Comparison of ENCODE assay signal across 9 cellular contexts in genomic region chr3:49119036-49119435, GRCh38. TPM values are rescaled to one million over a fixed set of nuclear protein-coding genes. Genes with fewer than 3 reads are reported as not detected.
A peak's percentile ranks its signal among the peaks of the same experiment; 100 is the strongest.
DNase-seq lines count a peak whose midpoint lies in the region; ATAC-seq and TF ChIP-seq lines count a peak whose summit lies in the region.
"Had no signal": no experiment of that assay in that cellular context is flagged by ENCODE, and none has a peak within 500 bp of the region (broad histone marks: within the 10 kb centered on the region; RNA-seq: fewer than 3 reads in every experiment).

No MANE protein-coding gene starts in this region.

- peaks cover 12% of the 10 kb centered on the region for H3F3A ChIP-seq in MM.1S (ENCODE audit: insufficient read depth, low read length)

- H3K79me2 ChIP-seq in MM.1S (ENCODE audit: low read length) = peaks cover 24% of the 10 kb centered on the region

- no peak overlapping the region for H3K9ac ChIP-seq in MM.1S (ENCODE audit: low read length)
- peak overlapping the region; percentile 99 to 100 for H3K9ac ChIP-seq in colonic mucosa (ENCODE audit: low read depth in 2 of 2, low read length in 2 of 2)

- H3K4me3 Mint-ChIP-seq in CD8-positive, alpha-beta T cell = peak overlapping the region; percentile 35
- peak overlapping the region; percentile 90 for H3K4me3 Mint-ChIP-seq in neural crest cell

- H3K27me3 ChIP-seq in CD8-positive, alpha-beta T cell (ENCODE audit: insufficient read depth, low read length) = no peaks in the 10 kb centered on the region
- H3K27me3 ChIP-seq in MM.1S (replicated peaks; ENCODE audit: insufficient read depth, low read length) (no peaks in the 10 kb centered on the region), colonic mucosa (no peaks in the 10 kb centered on the region)

- POLR2A ChIA-PET in CD8-positive, alpha-beta T cell (lab: Charles Lee) = interaction anchor here (0.5 to 5.2 kb wide), 3 partner anchors 14 to 306 kb away, joined by 3 to 45 read pairs (median 44); partner anchors contain the start of genes QARS1 and QRICH1

- H3K9me3 ChIP-seq in CD8-positive, alpha-beta T cell (ENCODE audit: low read length) = no peaks in the 10 kb centered on the region
- H3K9me3 ChIP-seq in MM.1S (replicated peaks; ENCODE audit: insufficient read depth, low read length) (no peaks in the 10 kb centered on the region), colonic mucosa (no peaks in the 10 kb centered on the region)

- CTCF ChIA-PET in CD8-positive, alpha-beta T cell (lab: Charles Lee) = interaction anchor here (0.7 to 1.4 kb wide), 2 partner anchors 25 to 105 kb away, joined by 3 to 5 read pairs; partner anchors contain the start of gene QRICH1

- intact Hi-C loops in CD8-positive, alpha-beta T cell (cut with DNase I, micrococcal nuclease) = no loop called here
- intact Hi-C loops in colonic mucosa (cut with DNase I) = no loop called here

- H3K9me3 Mint-ChIP-seq in CD8-positive, alpha-beta T cell = no peaks in the 10 kb centered on the region
- no peaks in the 10 kb centered on the region for H3K9me3 Mint-ChIP-seq in neural crest cell

- H3K36me3 ChIP-seq in CD8-positive, alpha-beta T cell (ENCODE audit: insufficient read depth, low read length) = peaks cover 47% of the 10 kb centered on the region
- H3K36me3 ChIP-seq in MM.1S (replicated peaks; ENCODE audit: insufficient read depth, low read length) (0 out of 2 replicates have a peak, but pooled peaks cover 3% of the 10 kb centered on the region), colonic mucosa (peaks cover 38% of the 10 kb centered on the region)

- no peaks in the 10 kb centered on the region for H3K9me2 ChIP-seq in MM.1S (replicated peaks; ENCODE audit: insufficient read depth, low read length)

- TF ChIP-seq CTCF in CD8-positive, alpha-beta T cell (IDR thresholded peaks at IDR 0.05) = no peak
- TF ChIP-seq CTCF in MM.1S (IDR thresholded peaks at IDR 0.05; ENCODE audit: low read length) = no peak
- TF ChIP-seq CTCF in colonic mucosa (IDR thresholded peaks at IDR 0.05) = no peak
- no peak for TF ChIP-seq CTCF in neural crest cell (conservative IDR thresholded peaks at IDR 0.05)

- no peaks in the 10 kb centered on the region for H4K20me1 ChIP-seq in MM.1S (ENCODE audit: insufficient read depth, low read length)

- ATAC-seq in CD8-positive, alpha-beta T cell = no peak
- ATAC-seq in GM18868 (IDR thresholded peaks at IDR 0.05; ENCODE audit: unreplicated experiment) = no peak

- no peak overlapping the region for H3K4me3 ChIP-seq in CD8-positive, alpha-beta T cell (ENCODE audit: low read depth, low read length)
- H3K4me3 ChIP-seq in MM.1S (ENCODE audit: low read length) = no peak overlapping the region
- no peak overlapping the region for H3K4me3 ChIP-seq in colonic mucosa

- H3K4me2 ChIP-seq in MM.1S (ENCODE audit: low read depth, low read length) = peak overlapping the region; percentile 99; the same call in 1 of the 2 replicates

- H3K27me3 Mint-ChIP-seq in CD8-positive, alpha-beta T cell (ENCODE audit: low read depth) = no peaks in the 10 kb centered on the region
- H3K27me3 Mint-ChIP-seq in neural crest cell (ENCODE audit: low read depth) = no peaks in the 10 kb centered on the region

- H3K4me1 ChIP-seq in CD8-positive, alpha-beta T cell (ENCODE audit: insufficient read depth, low read length) = peaks cover 20% of the 10 kb centered on the region
- H3K4me1 ChIP-seq in MM.1S (ENCODE audit: low read length) (peaks cover 8% of the 10 kb centered on the region), colonic mucosa (peaks cover 10% of the 10 kb centered on the region)

- H3K36me3 Mint-ChIP-seq in CD8-positive, alpha-beta T cell = peaks cover 50% of the 10 kb centered on the region
- H3K36me3 Mint-ChIP-seq in neural crest cell (ENCODE audit: low read depth) = peaks cover 4% of the 10 kb centered on the region

- peak overlapping the region; percentile 62 for H3K27ac Mint-ChIP-seq in CD8-positive, alpha-beta T cell
- no peak overlapping the region for H3K27ac Mint-ChIP-seq in neural crest cell (ENCODE audit: unreplicated experiment)

- no peak overlapping the region for H3K27ac ChIP-seq in CD8-positive, alpha-beta T cell (ENCODE audit: low read depth, low read length)
- H3K27ac ChIP-seq in MM.1S (ENCODE audit: low read length) (no peak overlapping the region), colonic mucosa (no peak overlapping the region)

- H2AFZ ChIP-seq in MM.1S (ENCODE audit: low read length) = no peak overlapping the region

- H3K4me1 Mint-ChIP-seq in CD8-positive, alpha-beta T cell (ENCODE audit: low read depth) = peaks cover 24% of the 10 kb centered on the region
- peaks cover 5% of the 10 kb centered on the region for H3K4me1 Mint-ChIP-seq in neural crest cell

- no peak for DNase-seq in CD8-positive, alpha-beta T cell
- no peak for DNase-seq in MM.1S
- DNase-seq in colonic mucosa = no peak
- no peak for DNase-seq in neural crest cell (ENCODE audit: low read depth, low spot score)
- DNase-seq in GM03348 (ENCODE audit: low spot score) = no peak
- DNase-seq in inferior parietal cortex (ENCODE audit: extremely low spot score) = no peak
- DNase-seq in NCI-H69 (lab: John Stamatoyannopoulos, UW) = no peak
- DNase-seq: NCI-H526 treated with DMSO at 0.1 percent for 48 hours had no signal

RNA-seq across cellular contexts. Expression of gene USP19, which starts 1.6 kb away (rescaled TPM):
- total RNA-seq in CD8-positive, alpha-beta T cell = 10 to 100 TPM; 88.6 to 90.5 TPM
- 10 to 100 TPM; 59.1 to 81.0 TPM for total RNA-seq in colonic mucosa
- 71.8 and 72.6 TPM in 2 replicates for total RNA-seq in neural crest cell

RNA-seq across cellular contexts. Expression of gene LAMB2, which starts 13.8 kb away (rescaled TPM):
- total RNA-seq in CD8-positive, alpha-beta T cell = not detected
- 100 to 1,000 TPM in 1 of 2 donors, 10 to 100 TPM in 1; 83.5 to 112 TPM for total RNA-seq in colonic mucosa
- 108 and 120 TPM in 2 replicates for total RNA-seq in neural crest cell

RNA-seq across cellular contexts. Expression of gene QARS1, which starts 14.5 kb away (rescaled TPM):
- total RNA-seq in CD8-positive, alpha-beta T cell = 100 to 1,000 TPM; 307 to 343 TPM
- 100 to 1,000 TPM; 371 to 374 TPM for total RNA-seq in colonic mucosa
- total RNA-seq in neural crest cell = 348 and 382 TPM in 2 replicates

RNA-seq across cellular contexts. Expression of gene QRICH1, which starts 25.2 kb away (rescaled TPM):
- total RNA-seq in CD8-positive, alpha-beta T cell = 100 to 1,000 TPM; 232 to 246 TPM
- 10 to 100 TPM; 59.8 to 76.0 TPM for total RNA-seq in colonic mucosa
- 153 and 158 TPM in 2 replicates for total RNA-seq in neural crest cell

RNA-seq across cellular contexts. Expression of gene CCDC71, which starts 47.1 kb away (rescaled TPM):
- total RNA-seq in CD8-positive, alpha-beta T cell = 10 to 100 TPM; 15.6 to 15.9 TPM
- total RNA-seq in colonic mucosa (10 to 100 TPM; 17.8 to 22.6 TPM), neural crest cell (26.0 and 29.4 TPM in 2 replicates)

Comparison
In these comparisons a context has a peak if more than half of its experiments do, and no peak if none do; other contexts are left out.
1. RNA of gene LAMB2, which starts 13.8 kb away (total RNA-seq): 108 to 120 TPM in neural crest cell and 83.5 to 112 TPM in colonic mucosa; not detected in CD8-positive, alpha-beta T cell; every median in the first group is over 10 times any median in the second.